ENCODE assay signal across 15 cellular contexts in genomic region chr1:4144349-4144971, GRCh38.
"Had no signal": no experiment of that assay in that cellular context is flagged by ENCODE, and none has a peak within 500 bp of the region (broad histone marks: within the 10 kb centered on the region; RNA-seq: fewer than 3 reads in every experiment).

No MANE protein-coding gene starts in this region.

- H3K9me3 ChIP-seq: psoas muscle, right lobe of liver, tibial artery had no signal

- H3K4me2 ChIP-seq: smooth muscle cell had no signal

- H3K27me3 ChIP-seq: right lobe of liver had no signal

- DNase-seq: activated CD4-positive, alpha-beta T cell treated with anti-CD3 and anti-CD28 coated beads, Interleukin-2, amount 50 U/mL, for 48 hours; activated effector memory CD4-positive, alpha-beta T cell treated with Interleukin-2 at 50 U/mL for 16 hours; activated naive CD4-positive, alpha-beta T cell treated with anti-CD3 and anti-CD28 coated beads, Interleukin-2, amount 50 U/mL, for 16 hours; activated T-cell treated with anti-CD3 and anti-CD28 coated beads, Interleukin-2, amount 50 U/mL, for 1 hour; caudate nucleus; foreskin melanocyte; head of caudate nucleus; mesendoderm; occipital lobe; psoas muscle; tibial artery; WERI-Rb-1 had no signal

- H3K27ac ChIP-seq: coronary artery, psoas muscle, right lobe of liver, tibial artery, WERI-Rb-1 had no signal

- H3K4me1 ChIP-seq: psoas muscle, right lobe of liver, tibial artery had no signal

- H3K36me3 ChIP-seq: right lobe of liver, tibial artery, WERI-Rb-1 had no signal

- ATAC-seq: psoas muscle had no signal

- H3K4me3 ChIP-seq: coronary artery, psoas muscle, right lobe of liver, smooth muscle cell, tibial artery had no signal
